28 cellular contexts compared by ENCODE assay signal in genomic region chr2:214874694-214875093, GRCh38.
"Had no signal": no experiment of that assay in that cellular context is flagged by ENCODE, and none has a peak within 500 bp of the region (broad histone marks: within the 10 kb centered on the region; RNA-seq: fewer than 3 reads in every experiment).

No MANE protein-coding gene starts in this region.

- H3K27me3 ChIP-seq: colonic mucosa, dorsolateral prefrontal cortex, esophagus muscularis mucosa, esophagus squamous epithelium, foreskin keratinocyte, gastrocnemius medialis, gastroesophageal sphincter, heart left ventricle, heart right ventricle had no signal

- DNase-seq: colonic mucosa; cortex of kidney; dermis blood vessel endothelial cell; dorsolateral prefrontal cortex; effector CD4-positive, alpha-beta T cell; effector CD8-positive, alpha-beta T cell; effector memory CD4-positive, alpha-beta T cell; effector memory CD8-positive, alpha-beta T cell; endodermal cell; erythroblast; esophagus squamous epithelium; foreskin fibroblast; foreskin keratinocyte; foreskin melanocyte; gastrocnemius medialis; glutamatergic neuron; head of caudate nucleus; heart left ventricle; heart right ventricle had no signal

- H3K4me3 ChIP-seq: colonic mucosa, coronary artery, dorsolateral prefrontal cortex, esophagus muscularis mucosa, esophagus squamous epithelium, gastrocnemius medialis, gastroesophageal sphincter, heart left ventricle, heart right ventricle had no signal

- H3K27ac ChIP-seq: colonic mucosa, coronary artery, dorsolateral prefrontal cortex, epithelial cell of prostate, esophagus muscularis mucosa, esophagus squamous epithelium, foreskin keratinocyte, gastrocnemius medialis, gastroesophageal sphincter, heart left ventricle, heart right ventricle had no signal

- ATAC-seq: effector memory CD8-positive, alpha-beta T cell; esophagus mucosa; foreskin keratinocyte; gastrocnemius medialis; gastroesophageal sphincter; heart left ventricle; heart right ventricle had no signal

- H3K36me3 ChIP-seq: colonic mucosa, esophagus muscularis mucosa, esophagus squamous epithelium, gastrocnemius medialis, gastroesophageal sphincter, heart left ventricle, heart right ventricle had no signal

- FAIRE-seq: colon, endometrium, endothelial cell of umbilical vein, frontal cortex had no signal

- H3K9me3 ChIP-seq: colonic mucosa, esophagus muscularis mucosa, esophagus squamous epithelium, gastrocnemius medialis, gastroesophageal sphincter had no signal

- H3K4me1 ChIP-seq: colonic mucosa, esophagus muscularis mucosa, esophagus squamous epithelium, foreskin keratinocyte, gastrocnemius medialis, gastroesophageal sphincter, heart left ventricle, heart right ventricle had no signal
